22 cellular contexts compared by ENCODE assay signal in genomic region chr7:106867641-106868351, GRCh38. TPM values are rescaled to one million over a fixed set of nuclear protein-coding genes. Genes with fewer than 3 reads are reported as not detected.
DNase-seq lines count a peak whose midpoint lies in the region; ATAC-seq and TF ChIP-seq lines count a peak whose summit lies in the region.
"Had no signal": no experiment of that assay in that cellular context is flagged by ENCODE, and none has a peak within 500 bp of the region (broad histone marks: within the 10 kb centered on the region; RNA-seq: fewer than 3 reads in every experiment).

No MANE protein-coding gene starts in this region.

- no peak for TF ChIP-seq CTCF in SU-DHL-6 (IDR thresholded peaks at IDR 0.05; ENCODE audit: insufficient read depth, low read length, poor library complexity, severe bottlenecking)
- TF ChIP-seq CTCF in hepatocyte (IDR thresholded peaks at IDR 0.05; ENCODE audit: poor library complexity): no peak

- peaks cover 27% of the 10 kb centered on the region for H3K36me3 Mint-ChIP-seq in memory B cell

- ATAC-seq in Right ventricle myocardium inferior (no peak), Right ventricle myocardium superior (ENCODE audit: poor library complexity) (no peak), memory B cell (ENCODE audit: low read depth) (no peak)

- H3K27ac ChIP-seq in SU-DHL-6 (ENCODE audit: low read depth, low read length) (no peak overlapping the region), thymus (ENCODE audit: low read depth) (peak overlapping the region; percentile 13), hepatocyte (no peak overlapping the region)
- H3K27ac ChIP-seq: prostate gland, tibial artery had no signal

- H3K79me2 ChIP-seq in SU-DHL-6 (ENCODE audit: insufficient read depth, low read length): peaks cover 75% of the 10 kb centered on the region
- H3K79me2 ChIP-seq in hepatocyte: no peaks in the 10 kb centered on the region

- 99% methylated on average over 54 of the region's 54 CpGs for WGBS in thymus
- 98% methylated on average over 52 of the region's 54 CpGs for WGBS in hepatocyte (ENCODE audit: low lambda C conversion rate, missing lambda C conversion rate)

- DNase-seq in Right ventricle myocardium inferior (ENCODE audit: missing footprints): peak; percentile 67
- DNase-seq in Right ventricle myocardium superior: no peak
- DNase-seq in memory B cell (ENCODE audit: low spot score in 2 of 2): no peak
- DNase-seq in 8988T: no peak
- no peak for DNase-seq in hepatocyte (ENCODE audit: low spot score)
- no peak for DNase-seq in stimulated activated naive CD4-positive, alpha-beta T cell treated with Interleukin-2 at 50 U/mL for 16 hours (lab: John Stamatoyannopoulos, UW)
- DNase-seq: ACHN; activated CD8-positive, alpha-beta memory T cell treated with anti-CD3 and anti-CD28 coated beads for 24 hours; anterior cingulate cortex; effector CD8-positive, alpha-beta T cell; IMR-90; NCI-H2029 treated with DMSO at 0.1 percent for 48 hours; NCI-H510A treated with DMSO at 0.1 percent for 48 hours; nephron progenitor cell; SHP77 treated with DMSO at 0.1 percent for 48 hours; stimulated activated CD4-positive, alpha-beta T cell treated with anti-CD3 and anti-CD28 coated beads, Interleukin-4, amount 100 ng/mL, for 4 hours; tibial artery had no signal

- H3K27ac Mint-ChIP-seq in memory B cell: peak overlapping the region; percentile 95
- H3K27ac Mint-ChIP-seq: nephron progenitor cell had no signal

- H3K4me1 Mint-ChIP-seq in memory B cell: peaks cover 48% of the 10 kb centered on the region
- H3K4me1 Mint-ChIP-seq: nephron progenitor cell had no signal

- H3F3A ChIP-seq in SU-DHL-6 (ENCODE audit: insufficient read depth): peaks cover 30% of the 10 kb centered on the region

- no peaks in the 10 kb centered on the region for H3K27me3 Mint-ChIP-seq in memory B cell

- H3K9ac ChIP-seq in SU-DHL-6 (ENCODE audit: low read length): no peak overlapping the region

- H2AFZ ChIP-seq in SU-DHL-6 (ENCODE audit: low read depth, low read length, severe bottlenecking) (no peak overlapping the region), hepatocyte (no peak overlapping the region)

- no peaks in the 10 kb centered on the region for H3K9me3 ChIP-seq in SU-DHL-6 (ENCODE audit: insufficient read depth, low read length)
- H3K9me3 ChIP-seq in thymus (ENCODE audit: control insufficient read depth): peaks cover 4% of the 10 kb centered on the region
- no peaks in the 10 kb centered on the region for H3K9me3 ChIP-seq in hepatocyte (ENCODE audit: low read depth)
- H3K9me3 ChIP-seq: HAP-1, prostate gland, tibial artery had no signal

- no peaks in the 10 kb centered on the region for H3K9me3 Mint-ChIP-seq in memory B cell
- H3K9me3 Mint-ChIP-seq: nephron progenitor cell had no signal

- H3K4me2 ChIP-seq in SU-DHL-6 (ENCODE audit: low read depth, low read length, poor library complexity, severe bottlenecking) (peak overlapping the region; percentile 97), hepatocyte (no peak overlapping the region)
- H3K4me2 ChIP-seq: smooth muscle cell had no signal

- H4K20me1 ChIP-seq in SU-DHL-6 (ENCODE audit: low read depth, low read length) (no peaks in the 10 kb centered on the region), hepatocyte (ENCODE audit: insufficient read depth, poor library complexity, severe bottlenecking) (no peaks in the 10 kb centered on the region)

- intact Hi-C loops in Right ventricle myocardium inferior (cut with DNase I): no loop called here
- intact Hi-C loops in Right ventricle myocardium superior (cut with DNase I): no loop called here

- no peaks in the 10 kb centered on the region for H3K27me3 ChIP-seq in SU-DHL-6 (ENCODE audit: low read length)
- H3K27me3 ChIP-seq in thymus (ENCODE audit: control insufficient read depth, insufficient read depth): no peaks in the 10 kb centered on the region
- peaks cover 2% of the 10 kb centered on the region for H3K27me3 ChIP-seq in hepatocyte
- H3K27me3 ChIP-seq: tibial artery had no signal

- H3K4me1 ChIP-seq in thymus (ENCODE audit: control insufficient read depth, insufficient read depth, low read length): peaks cover 30% of the 10 kb centered on the region
- H3K4me1 ChIP-seq in hepatocyte (ENCODE audit: insufficient read depth): no peaks in the 10 kb centered on the region
- H3K4me1 ChIP-seq: HAP-1, prostate gland, tibial artery had no signal

- peak overlapping the region; percentile 96 for H3K4me3 Mint-ChIP-seq in memory B cell
- H3K4me3 Mint-ChIP-seq: nephron progenitor cell had no signal

- no peak overlapping the region for H3K4me3 ChIP-seq in SU-DHL-6 (ENCODE audit: insufficient read depth, low read length, poor library complexity, severe bottlenecking)
- H3K4me3 ChIP-seq in thymus (ENCODE audit: low read length): no peak overlapping the region
- no peak overlapping the region for H3K4me3 ChIP-seq in hepatocyte
- H3K4me3 ChIP-seq: HAP-1, prostate gland, smooth muscle cell, tibial artery had no signal

- peaks cover 17% of the 10 kb centered on the region for H3K36me3 ChIP-seq in SU-DHL-6 (ENCODE audit: low read length)
- peaks cover 33% of the 10 kb centered on the region for H3K36me3 ChIP-seq in thymus (ENCODE audit: control insufficient read depth, insufficient read depth)
- H3K36me3 ChIP-seq in hepatocyte (replicated peaks; ENCODE audit: insufficient read depth, low read depth): no peaks in the 10 kb centered on the region
- H3K36me3 ChIP-seq: HAP-1, prostate gland, tibial artery had no signal

- no peaks in the 10 kb centered on the region for H3K9me2 ChIP-seq in SU-DHL-6 (replicated peaks; ENCODE audit: insufficient read depth, low read length)
- H3K9me2 ChIP-seq in hepatocyte (replicated peaks; ENCODE audit: insufficient read depth): no peaks in the 10 kb centered on the region

RNA-seq across cellular contexts. Expression of gene PIK3CG, which starts 2.7 kb away (rescaled TPM):
- 2.5 TPM for total RNA-seq in Right ventricle myocardium inferior
- 1.6 TPM for total RNA-seq in Right ventricle myocardium superior
- polyA plus RNA-seq in thymus: 2.2 TPM
- total RNA-seq in hepatocyte: 0.03 and 0.04 TPM in 2 replicates
- 0.25 and 0.56 TPM in 2 replicates for polyA plus RNA-seq in hepatocyte
- total RNA-seq: smooth muscle cell had no signal
- polyA plus RNA-seq: IMR-90, smooth muscle cell had no signal
